ENCODE assay signal across 23 cellular contexts in genomic region chr1:49185455-49185980, GRCh38.
DNase-seq lines count a peak whose midpoint lies in the region; ATAC-seq and TF ChIP-seq lines count a peak whose summit lies in the region.
"Had no signal": no experiment of that assay in that cellular context is flagged by ENCODE, and none has a peak within 500 bp of the region (broad histone marks: within the 10 kb centered on the region; RNA-seq: fewer than 3 reads in every experiment).

No MANE protein-coding gene starts in this region.

- H3K27ac ChIP-seq in dorsolateral prefrontal cortex = peak overlapping the region in 43 of 59 donors; percentile 1 to 76 (median 54)
- H3K27ac ChIP-seq in MM.1S (ENCODE audit: low read length) = no peak overlapping the region
- H3K27ac ChIP-seq: BLaER1 had no signal

- H3K9me3 ChIP-seq in MM.1S (replicated peaks; ENCODE audit: insufficient read depth, low read length) = no peaks in the 10 kb centered on the region
- H3K9me3 ChIP-seq: BE2C, BLaER1 had no signal

- H3K36me3 ChIP-seq in MM.1S (replicated peaks; ENCODE audit: insufficient read depth, low read length) = no peaks in the 10 kb centered on the region
- H3K36me3 ChIP-seq: BE2C, BLaER1 had no signal

- H3K4me3 ChIP-seq in dorsolateral prefrontal cortex = no peak overlapping the region
- H3K4me3 ChIP-seq in MM.1S (ENCODE audit: low read length) = no peak overlapping the region
- H3K4me3 ChIP-seq: BLaER1, GM12878 had no signal

- H3K79me2 ChIP-seq in MM.1S (ENCODE audit: low read length) = no peaks in the 10 kb centered on the region

- H3K9me2 ChIP-seq in MM.1S (replicated peaks; ENCODE audit: insufficient read depth, low read length) = no peaks in the 10 kb centered on the region

- H3K4me2 ChIP-seq in MM.1S (ENCODE audit: low read depth, low read length) = no peak overlapping the region
- H3K4me2 ChIP-seq: BLaER1 had no signal

- H3K27me3 ChIP-seq in dorsolateral prefrontal cortex (no peaks in the 10 kb centered on the region), MM.1S (replicated peaks; ENCODE audit: insufficient read depth, low read length) (no peaks in the 10 kb centered on the region)
- H3K27me3 ChIP-seq: BE2C, BLaER1 had no signal

- H4K20me1 ChIP-seq in MM.1S (ENCODE audit: insufficient read depth, low read length) = no peaks in the 10 kb centered on the region
- H4K20me1 ChIP-seq: BLaER1 had no signal

- no peak overlapping the region for H2AFZ ChIP-seq in MM.1S (ENCODE audit: low read length)

- no peak for TF ChIP-seq CTCF in dorsolateral prefrontal cortex (IDR thresholded peaks at IDR 0.05 in 54 of 56, conservative IDR thresholded peaks at IDR 0.05 in 2 of 56; ENCODE audit: low read depth in 1 of 56, partially characterized antibody in 56 of 56)
- no peak for TF ChIP-seq CTCF in MM.1S (IDR thresholded peaks at IDR 0.05; ENCODE audit: low read length)

- DNase-seq in dorsolateral prefrontal cortex (peak in 4 of 10 donors; percentile 3 to 65 (median 40)), middle frontal gyrus (ENCODE audit: extremely low spot score, low spot score) (peak; percentile 56), superior temporal gyrus (ENCODE audit: extremely low spot score) (peak; percentile 75), MM.1S (no peak), left lobe of liver (ENCODE audit: low spot score) (no peak)
- DNase-seq: 8988T; ACHN; BE2C; C1 segment of cervical spinal cord; CD4-positive, alpha-beta memory T cell; CD4-positive, CD25-positive, alpha-beta regulatory T cell; CD8-positive, alpha-beta memory T cell; COR-L47; DMS 273 treated with DMSO at 0.1 percent for 48 hours; DMS153; DMS53; DMS79; DND-41; EL; GDM1 had no signal

- intact Hi-C loops in dorsolateral prefrontal cortex (cut with DNase I) = loop anchor here in 1 of 2 donors (10.0 kb wide), 1 partner anchor 1149 kb away; no protein-coding TSS in a partner anchor

- H3F3A ChIP-seq in MM.1S (ENCODE audit: insufficient read depth, low read length) = 0 out of 2 replicates have a peak, but pooled peaks cover 3% of the 10 kb centered on the region

- no peak overlapping the region for H3K9ac ChIP-seq in MM.1S (ENCODE audit: low read length)
- H3K9ac ChIP-seq: BLaER1 had no signal

- ATAC-seq in GM21423 (IDR thresholded peaks at IDR 0.05; ENCODE audit: unreplicated experiment) (no peak), left lobe of liver (no peak)
- ATAC-seq: GM12878 had no signal

- H3K4me1 ChIP-seq in MM.1S (ENCODE audit: low read length) = peaks cover 20% of the 10 kb centered on the region
- H3K4me1 ChIP-seq: BE2C, BLaER1 had no signal

Comparison
In these comparisons a context has a peak if more than half of its experiments do, and no peak if none do; other contexts are left out.
1. DNase-seq: peak in middle frontal gyrus (single experiment) and superior temporal gyrus (single experiment); none in MM.1S (single experiment) and left lobe of liver (single experiment).